ENCODE assay signal across 1 cellular context in genomic region chr1:14725641-14726213, GRCh38.
TF ChIP-seq lines count a peak whose summit lies in the region.

No MANE protein-coding gene starts in this region.

TF ChIP-seq in WTC11, 78 proteins besides CTCF, POLR2A, EP300 and RAD21 (continued from another document):
- no peak for TF ChIP-seq ZNF317 (CRISPR knock-in tag; IDR thresholded peaks at IDR 0.05; ENCODE audit: borderline replicate concordance, low read depth)
- no peak for TF ChIP-seq ERG (CRISPR knock-in tag; IDR thresholded peaks at IDR 0.05)
- no peak for TF ChIP-seq NFYB (CRISPR knock-in tag; conservative IDR thresholded peaks at IDR 0.05; ENCODE audit: low read depth)
- no peak for TF ChIP-seq PRDM15 (CRISPR knock-in tag; IDR thresholded peaks at IDR 0.05)
- no peak for TF ChIP-seq ZMAT4 (CRISPR knock-in tag; IDR thresholded peaks at IDR 0.05)
- TF ChIP-seq FOXK1 (CRISPR knock-in tag; IDR thresholded peaks at IDR 0.05) = 0 out of 2 replicates have a peak, but pooled peaks have one; percentile 26
- no peak for TF ChIP-seq TEAD4 (CRISPR knock-in tag; IDR thresholded peaks at IDR 0.05)
- TF ChIP-seq TP53 (CRISPR knock-in tag; IDR thresholded peaks at IDR 0.05) = no peak
- no peak for TF ChIP-seq AFF4 (CRISPR knock-in tag; IDR thresholded peaks at IDR 0.05; ENCODE audit: borderline replicate concordance)
- TF ChIP-seq TEAD1 (CRISPR knock-in tag; IDR thresholded peaks at IDR 0.05) = peak; percentile 53; the same call in 1 of the 2 replicates
- TF ChIP-seq CREM (CRISPR knock-in tag; IDR thresholded peaks at IDR 0.05) = no peak
- peak; percentile 47; the same call in 1 of the 2 replicates for TF ChIP-seq FOXP4 (CRISPR knock-in tag; IDR thresholded peaks at IDR 0.05)
- TF ChIP-seq AR (CRISPR knock-in tag; IDR thresholded peaks at IDR 0.05) = no peak
- no peak for TF ChIP-seq SOX15 (CRISPR knock-in tag; IDR thresholded peaks at IDR 0.05)
